Comparison of ENCODE assay signal across 11 cellular contexts in genomic region chr15:37221671-37222207, GRCh38.
"Had no signal": no experiment of that assay in that cellular context is flagged by ENCODE, and none has a peak within 500 bp of the region (broad histone marks: within the 10 kb centered on the region; RNA-seq: fewer than 3 reads in every experiment).

No MANE protein-coding gene starts in this region.

- H3K4me1 Mint-ChIP-seq: natural killer cell had no signal

- H3K27ac Mint-ChIP-seq: activated T-helper 1 cell treated with anti-CD3 and anti-CD28 coated beads, Interleukin-12 subunit alpha, Interleukin-12 subunit beta, Interleukin-2, Interleukin-4 antibody, amounts not matched to agents 30 ng/mL and 10 ng/mL and 1 ng/mL, durations not matched to agents 14 hours and 24 hours and 36 hours; natural killer cell had no signal

- ATAC-seq: activated CD4-positive, CD25-positive, alpha-beta regulatory T cell treated with anti-CD3 and anti-CD28 coated beads, Interleukin-2, amount 50 U/mL, for 24 hours; left lung; natural killer cell; right cardiac atrium had no signal

- DNase-seq: activated CD4-positive, alpha-beta T cell treated with anti-CD3 and anti-CD28 coated beads, Interleukin-2, amount 50 U/mL, for 1 hour; anterior cingulate cortex; dorsolateral prefrontal cortex; left lung; natural killer cell; right cardiac atrium; stimulated activated CD4-positive, alpha-beta T cell treated with anti-CD3 and anti-CD28 coated beads, Interleukin-4, amount 100 ng/mL, for 24 hours; stimulated activated naive CD4-positive, alpha-beta T cell; uterus had no signal

- H3K36me3 Mint-ChIP-seq: natural killer cell had no signal

- H3K4me3 Mint-ChIP-seq: activated T-helper 1 cell treated with anti-CD3 and anti-CD28 coated beads, Interleukin-12 subunit alpha, Interleukin-12 subunit beta, Interleukin-2, Interleukin-4 antibody, amounts not matched to agents 30 ng/mL and 10 ng/mL and 1 ng/mL, durations not matched to agents 14 hours and 24 hours and 36 hours; natural killer cell had no signal

- H3K9me3 Mint-ChIP-seq: activated T-helper 1 cell treated with anti-CD3 and anti-CD28 coated beads, Interleukin-12 subunit alpha, Interleukin-12 subunit beta, Interleukin-2, Interleukin-4 antibody, amounts not matched to agents 30 ng/mL and 10 ng/mL and 1 ng/mL, durations not matched to agents 14 hours and 24 hours and 36 hours had no signal
